In genomic region chr10:104257235-104257634, GRCh38 we compare ENCODE assay signal across 8 cellular contexts. TPM values are rescaled to one million over a fixed set of nuclear protein-coding genes. Genes with fewer than 3 reads are reported as not detected.
DNase-seq lines count a peak whose midpoint lies in the region; ATAC-seq, FAIRE-seq and TF ChIP-seq lines count a peak whose summit lies in the region.
"Had no signal": no experiment of that assay in that cellular context is flagged by ENCODE, and none has a peak within 500 bp of the region (broad histone marks: within the 10 kb centered on the region; RNA-seq: fewer than 3 reads in every experiment).

No MANE protein-coding gene starts in this region.

- no peak for ATAC-seq in psoas muscle
- ATAC-seq in GM18868 (IDR thresholded peaks at IDR 0.05; ENCODE audit: unreplicated experiment): no peak

- intact Hi-C loops in OCI-LY7 (cut with micrococcal nuclease; ENCODE audit: unreplicated experiment): no loop called here
- intact Hi-C loops in endothelial cell of umbilical vein (cut with micrococcal nuclease): loop anchor here (2.0 to 5.0 kb wide), 3 partner anchors 136 to 370 kb away; no protein-coding TSS in a partner anchor
- intact Hi-C loops in psoas muscle (cut with DNase I): loop anchor here in 1 of 2 donors (10.0 kb wide), 1 partner anchor 132 kb away; the partner anchor contains the start of gene SFR1

- H3K9me2 ChIP-seq in DOHH2 (replicated peaks; ENCODE audit: control insufficient read depth, low read length): no peaks in the 10 kb centered on the region
- H3K9me2 ChIP-seq in OCI-LY7 (ENCODE audit: insufficient read depth, low read length): no peaks in the 10 kb centered on the region

- H3K27ac ChIP-seq in DOHH2 (ENCODE audit: low read depth, low read length): no peak overlapping the region
- no peak overlapping the region for H3K27ac ChIP-seq in OCI-LY7 (ENCODE audit: low read depth, low read length, poor library complexity, severe bottlenecking)
- H3K27ac ChIP-seq in endothelial cell of umbilical vein (ENCODE audit: insufficient read depth, low read depth, low read length): peak overlapping the region; percentile 99
- peak overlapping the region; percentile 99 for H3K27ac ChIP-seq in psoas muscle

- BruUV-seq in OCI-LY7 (replicated peaks; lab: Mats Ljungman, UMichigan) (no TSS peak), endothelial cell of umbilical vein (replicated peaks; lab: Mats Ljungman, UMichigan) (no TSS peak)

- dilution Hi-C loops in endothelial cell of umbilical vein (cut with MboI; ENCODE audit: extremely low pct_ligation_motif_present, low sequenced_read_pairs): no loop called here

- CTCF ChIA-PET in OCI-LY7 (lab: Charles Lee; ENCODE audit: unreplicated experiment) (no interaction called here), endothelial cell of umbilical vein (lab: Charles Lee) (interaction anchor here (1.2 kb wide), 1 partner anchor 17 kb away, joined by 6 read pairs; no protein-coding TSS in a partner anchor)

- FAIRE-seq in endothelial cell of umbilical vein (lab: Jason Lieb, UNC): no peak

- H3K9me3 ChIP-seq in DOHH2 (ENCODE audit: control insufficient read depth, insufficient read depth, low read length) (no peaks in the 10 kb centered on the region), OCI-LY7 (ENCODE audit: low read length) (no peaks in the 10 kb centered on the region), endothelial cell of umbilical vein (replicated peaks; ENCODE audit: control insufficient read depth, insufficient read depth, low read length) (no peaks in the 10 kb centered on the region), psoas muscle (no peaks in the 10 kb centered on the region)

- TF ChIP-seq CTCF in DOHH2 (IDR thresholded peaks at IDR 0.05; ENCODE audit: low read depth, low read length, poor library complexity, severe bottlenecking) (no peak), OCI-LY7 (conservative IDR thresholded peaks at IDR 0.05; ENCODE audit: low read length) (no peak), endothelial cell of umbilical vein (IDR thresholded peaks at IDR 0.05; ENCODE audit: extremely low read depth in 1 of 2, insufficient read depth in 1 of 2, low read depth in 1 of 2, low read length in 2 of 2) (no peak), psoas muscle (IDR thresholded peaks at IDR 0.05) (no peak)

- H2AFZ ChIP-seq in OCI-LY7 (ENCODE audit: low read length) (no peak overlapping the region), endothelial cell of umbilical vein (ENCODE audit: low read depth, low read length) (no peak overlapping the region)

- 95 to 97% (median 95%) methylated on average over 5 of the region's 5 CpGs for WGBS in psoas muscle, 3 donors

- no peak for TF ChIP-seq POLR2A in endothelial cell of umbilical vein (IDR thresholded peaks at IDR 0.05; ENCODE audit: low read depth, low read length)

- peaks cover 63% of the 10 kb centered on the region for H3K36me3 ChIP-seq in DOHH2 (ENCODE audit: control insufficient read depth, low read length)
- H3K36me3 ChIP-seq in OCI-LY7 (ENCODE audit: insufficient read depth, low read length): peaks cover 35% of the 10 kb centered on the region
- H3K36me3 ChIP-seq in endothelial cell of umbilical vein (ENCODE audit: control insufficient read depth in 2 of 2, extremely low read depth in 1 of 2, insufficient read depth in 2 of 2, low read length in 2 of 2): peaks cover 14 to 18% of the 10 kb centered on the region in 2 experiments
- peaks cover 9 to 52% of the 10 kb centered on the region in 2 donors for H3K36me3 ChIP-seq in psoas muscle (ENCODE audit: insufficient read depth in 1 of 2, low read depth in 1 of 2)

- POLR2A ChIA-PET in OCI-LY7 (lab: Charles Lee) (interaction anchor here (0.7 to 2.4 kb wide), 4 partner anchors 9 to 484 kb away, joined by 3 to 8 read pairs (median 6); no protein-coding TSS in a partner anchor), endothelial cell of umbilical vein (lab: Charles Lee) (interaction anchor here (2.0 kb wide), 1 partner anchor 12 kb away, joined by 9 read pairs; the partner anchor contains the start of gene GSTO2)

- H3F3A ChIP-seq in DOHH2 (ENCODE audit: control insufficient read depth, insufficient read depth): no peaks in the 10 kb centered on the region

- H4K20me1 ChIP-seq in DOHH2 (ENCODE audit: control insufficient read depth, insufficient read depth, low read depth, low read length): 0 out of 2 replicates have a peak, but pooled peaks cover 3% of the 10 kb centered on the region
- no peaks in the 10 kb centered on the region; the same call in 1 of the 2 replicates for H4K20me1 ChIP-seq in OCI-LY7 (ENCODE audit: insufficient read depth, low read length)
- no peaks in the 10 kb centered on the region for H4K20me1 ChIP-seq in endothelial cell of umbilical vein (replicated peaks; ENCODE audit: control insufficient read depth, extremely low read depth, insufficient read depth, low read length)

- H3K9ac ChIP-seq in endothelial cell of umbilical vein (replicated peaks; ENCODE audit: extremely low read depth, insufficient read depth, low read length): no peak overlapping the region

- peaks cover 71% of the 10 kb centered on the region for H3K79me2 ChIP-seq in DOHH2 (ENCODE audit: control insufficient read depth, low read length)
- peaks cover 23% of the 10 kb centered on the region; the same call in 1 of the 2 replicates for H3K79me2 ChIP-seq in OCI-LY7 (ENCODE audit: insufficient read depth, low read depth, low read length)
- peaks cover 62% of the 10 kb centered on the region for H3K79me2 ChIP-seq in endothelial cell of umbilical vein (ENCODE audit: control insufficient read depth, insufficient read depth, low read length)

- no peaks in the 10 kb centered on the region for H3K9me1 ChIP-seq in endothelial cell of umbilical vein (replicated peaks; ENCODE audit: control insufficient read depth, extremely low read depth, insufficient read depth, low read length)

- H3K4me2 ChIP-seq in DOHH2 (ENCODE audit: low read length) (peak overlapping the region; percentile 93), OCI-LY7 (ENCODE audit: low read length) (peak overlapping the region; percentile 75; the same call in 1 of the 2 replicates), endothelial cell of umbilical vein (ENCODE audit: insufficient read depth, low read length) (peak overlapping the region; percentile 99)

- peaks cover 24% of the 10 kb centered on the region for H3K4me1 ChIP-seq in DOHH2 (ENCODE audit: control insufficient read depth, low read length)
- peaks cover 14% of the 10 kb centered on the region for H3K4me1 ChIP-seq in OCI-LY7 (ENCODE audit: insufficient read depth, low read length, poor library complexity, severe bottlenecking)
- H3K4me1 ChIP-seq in endothelial cell of umbilical vein (ENCODE audit: control insufficient read depth, extremely low read depth, insufficient read depth, low read length): peaks cover 69% of the 10 kb centered on the region
- H3K4me1 ChIP-seq in psoas muscle: peaks cover 40% of the 10 kb centered on the region

- DNase-seq in OCI-LY7 (ENCODE audit: low spot score) (no peak), endothelial cell of umbilical vein (ENCODE audit: low read depth, low spot score) (no peak), psoas muscle (no peak), cerebellar nuclear complex (lab: John Stamatoyannopoulos, UW) (no peak), middle frontal gyrus (ENCODE audit: extremely low spot score, low spot score) (no peak)
- DNase-seq: NCI-H446 had no signal

- H3K4me3 ChIP-seq in DOHH2 (ENCODE audit: low read length) (peak overlapping the region; percentile 95), OCI-LY7 (ENCODE audit: low read depth, low read length, poor library complexity, severe bottlenecking) (no peak overlapping the region), endothelial cell of umbilical vein (replicated peaks in 1 of 3; ENCODE audit: insufficient read depth in 1 of 3, low read depth in 1 of 3, low read length in 3 of 3) (peak overlapping the region in 1 of 3 experiments; percentile 99), psoas muscle (no peak overlapping the region)

- H3K27me3 ChIP-seq in DOHH2 (ENCODE audit: control insufficient read depth, low read length): no peaks in the 10 kb centered on the region
- H3K27me3 ChIP-seq in endothelial cell of umbilical vein (ENCODE audit: control insufficient read depth in 2 of 2, insufficient read depth in 2 of 2, low read length in 2 of 2): no peaks in the 10 kb centered on the region
- no peaks in the 10 kb centered on the region for H3K27me3 ChIP-seq in psoas muscle (ENCODE audit: insufficient read depth in 3 of 3, low read length in 2 of 3)

RNA-seq across cellular contexts. Expression of gene GSTO1, which starts 2.5 kb away (rescaled TPM):
- total RNA-seq in OCI-LY7 (2014; rRNA removed; shearing (Covaris generic)): 21.4 and 27.4 TPM in 2 replicates
- 1.7 and 2.6 TPM in 2 replicates for total RNA-seq in OCI-LY7 (2022)
- 195 and 211 TPM in 2 replicates for total RNA-seq in endothelial cell of umbilical vein
- polyA plus RNA-seq in endothelial cell of umbilical vein: 85.6 and 124 TPM in 2 replicates
- 156 and 164 TPM in 2 replicates for polyA plus RNA-seq in endothelial cell of umbilical vein (2011; cell fraction: cytosol; rRNA removed)
- polyA plus RNA-seq in endothelial cell of umbilical vein (2011; cell fraction: nucleus; rRNA removed): 64.9 and 85.2 TPM in 2 replicates
- 290 and 303 TPM in 2 replicates for polyA plus RNA-seq in endothelial cell of umbilical vein (2012)
- 33.9 and 46.7 TPM in 2 replicates for polyA minus RNA-seq in endothelial cell of umbilical vein
- 55.1 TPM for polyA minus RNA-seq in endothelial cell of umbilical vein (2011; cell fraction: cytosol; rRNA and poly(A)+ RNA removed)
- polyA minus RNA-seq in endothelial cell of umbilical vein (2011; cell fraction: nucleus; rRNA and poly(A)+ RNA removed): 25.7 and 36.3 TPM in 2 replicates
- 100 to 1,000 TPM in 3 of 4 donors, 10 to 100 TPM in 1; 95.9 to 222 (median 114) TPM for total RNA-seq in psoas muscle
- 100 to 1,000 TPM in 2 of 3 donors, 10 to 100 TPM in 1; 73.7 to 742 (median 120) TPM for polyA plus RNA-seq in psoas muscle

RNA-seq across cellular contexts. Expression of gene GSTO2, which starts 11.7 kb away (rescaled TPM):
- total RNA-seq in OCI-LY7 (2014; rRNA removed; shearing (Covaris generic)): 1.6 and 8.2 TPM in 2 replicates
- 1.6 and 2.2 TPM in 2 replicates for total RNA-seq in OCI-LY7 (2022)
- 0.84 and 0.95 TPM in 2 replicates for total RNA-seq in endothelial cell of umbilical vein
- polyA plus RNA-seq in endothelial cell of umbilical vein: 1.4 TPM in 2 replicates
- polyA plus RNA-seq in endothelial cell of umbilical vein (2011; cell fraction: cytosol; rRNA removed): 0.87 and 1.1 TPM in 2 replicates
- polyA plus RNA-seq in endothelial cell of umbilical vein (2011; cell fraction: nucleus; rRNA removed): 0.73 and 0.83 TPM in 2 replicates
- polyA plus RNA-seq in endothelial cell of umbilical vein (2012): 1.2 and 2.4 TPM in 2 replicates
- polyA minus RNA-seq in endothelial cell of umbilical vein: 0.19 and 0.87 TPM in 2 replicates
- polyA minus RNA-seq in endothelial cell of umbilical vein (2011; cell fraction: cytosol; rRNA and poly(A)+ RNA removed): 1.4 TPM
- polyA minus RNA-seq in endothelial cell of umbilical vein (2011; cell fraction: nucleus; rRNA and poly(A)+ RNA removed): 1.8 and 2.8 TPM in 2 replicates
- total RNA-seq in psoas muscle: 1 to 10 TPM; 1.2 to 3.3 (median 2.0) TPM
- 1 to 10 TPM in 2 of 3 donors, under 1 TPM in 1; 0.23 to 4.6 (median 1.1) TPM for polyA plus RNA-seq in psoas muscle

RNA-seq across cellular contexts. Expression of gene CFAP43, which starts 25.1 kb away (rescaled TPM):
- total RNA-seq in OCI-LY7 (2014; rRNA removed; shearing (Covaris generic)): not detected in 2 replicates
- total RNA-seq in OCI-LY7 (2022) (not detected in 2 replicates), endothelial cell of umbilical vein (not detected in 2 replicates), psoas muscle (under 1 TPM in 1 of 4 donors, not detected in 3; 0.04 TPM)
- polyA plus RNA-seq in endothelial cell of umbilical vein (0.03 and 0.04 TPM in 2 replicates), psoas muscle (under 1 TPM in 2 of 3 donors, not detected in 1; 0.11 to 0.44 TPM)
- 0.06 TPM in 2 replicates for polyA plus RNA-seq in endothelial cell of umbilical vein (2011; cell fraction: cytosol; rRNA removed)
- polyA plus RNA-seq in endothelial cell of umbilical vein (2011; cell fraction: nucleus; rRNA removed): 0.07 and 0.22 TPM in 2 replicates
- 0.11 and 0.14 TPM in 2 replicates for polyA plus RNA-seq in endothelial cell of umbilical vein (2012)
- polyA minus RNA-seq in endothelial cell of umbilical vein: 0.21 TPM in 1 of 2 replicates, not detected in the other
- 0.31 TPM for polyA minus RNA-seq in endothelial cell of umbilical vein (2011; cell fraction: cytosol; rRNA and poly(A)+ RNA removed)
- not detected in 2 replicates for polyA minus RNA-seq in endothelial cell of umbilical vein (2011; cell fraction: nucleus; rRNA and poly(A)+ RNA removed)

Comparison
In these comparisons a context has a peak if more than half of its experiments do, and no peak if none do; other contexts are left out.
1. H3K27ac ChIP-seq: peak in endothelial cell of umbilical vein (single experiment) and psoas muscle (single experiment); none in DOHH2 (single experiment) and OCI-LY7 (single experiment).
2. Peak in every context shown above with its lines, with median percentiles within 50 percentile points of each other: H3K4me2 ChIP-seq.